13 cellular contexts compared by ENCODE assay signal in genomic region chr7:140358771-140359095, GRCh38. TPM values are rescaled to one million over a fixed set of nuclear protein-coding genes. Genes with fewer than 3 reads are reported as not detected.
DNase-seq lines count a peak whose midpoint lies in the region; ATAC-seq and TF ChIP-seq lines count a peak whose summit lies in the region.
"Had no signal": no experiment of that assay in that cellular context is flagged by ENCODE, and none has a peak within 500 bp of the region (broad histone marks: within the 10 kb centered on the region; RNA-seq: fewer than 3 reads in every experiment).

No MANE protein-coding gene starts in this region.

- intact Hi-C loops in activated T-helper 1 cell treated with anti-CD3 and anti-CD28 coated beads, Interleukin-12 subunit alpha, Interleukin-12 subunit beta, Interleukin-2, Interleukin-4 antibody, amounts not matched to agents 30 ng/mL and 10 ng/mL and 1 ng/mL, durations not matched to agents 14 hours and 24 hours and 36 hours (cut with micrococcal nuclease), result loop anchor here (1.0 to 2.0 kb wide), 4 partner anchors 18 to 120 kb away; partner anchors contain the start of gene MKRN1

- H3K9me3 Mint-ChIP-seq in activated T-helper 1 cell treated with anti-CD3 and anti-CD28 coated beads, Interleukin-12 subunit alpha, Interleukin-12 subunit beta, Interleukin-2, Interleukin-4 antibody, amounts not matched to agents 30 ng/mL and 10 ng/mL and 1 ng/mL, durations not matched to agents 14 hours and 24 hours and 36 hours, result no peaks in the 10 kb centered on the region
- peaks cover 5% of the 10 kb centered on the region for H3K9me3 Mint-ChIP-seq in neural progenitor cell

- DNase-seq in activated T-helper 1 cell treated with anti-CD3 and anti-CD28 coated beads, Interleukin-12 subunit alpha, Interleukin-12 subunit beta, Interleukin-2, Interleukin-4 antibody, amounts not matched to agents 30 ng/mL and 10 ng/mL and 1 ng/mL, durations not matched to agents 14 hours and 24 hours and 36 hours (ENCODE audit: low spot score), result no peak
- DNase-seq in neural progenitor cell (ENCODE audit: low spot score) (no peak), NCI-H1092 treated with DMSO at 0.1 percent for 48 hours (lab: John Stamatoyannopoulos, UW) (no peak), cerebellar cortex (ENCODE audit: low spot score) (no peak), cerebellum (ENCODE audit: low spot score) (no peak), iPS-NIHi7 (ENCODE audit: extremely low spot score) (no peak)
- DNase-seq: esophagus squamous epithelium, occipital lobe had no signal

- no peak for TF ChIP-seq CTCF in neural progenitor cell (IDR thresholded peaks at IDR 0.05)

- H3K4me1 Mint-ChIP-seq in activated T-helper 1 cell treated with anti-CD3 and anti-CD28 coated beads, Interleukin-12 subunit alpha, Interleukin-12 subunit beta, Interleukin-2, Interleukin-4 antibody, amounts not matched to agents 30 ng/mL and 10 ng/mL and 1 ng/mL, durations not matched to agents 14 hours and 24 hours and 36 hours (ENCODE audit: low read depth), result peaks cover 30% of the 10 kb centered on the region
- no peaks in the 10 kb centered on the region for H3K4me1 Mint-ChIP-seq in neural progenitor cell

- peaks cover 3% of the 10 kb centered on the region for H3F3A ChIP-seq in neural progenitor cell (ENCODE audit: low read depth)

- H3K4me2 ChIP-seq in neural progenitor cell, result no peak overlapping the region
- H3K4me2 ChIP-seq: PC-9 had no signal

- H3K27me3 ChIP-seq in neural progenitor cell, result no peaks in the 10 kb centered on the region
- H3K27me3 ChIP-seq: esophagus squamous epithelium had no signal

- peak; percentile 45 for ATAC-seq in GM18498 (IDR thresholded peaks at IDR 0.05; ENCODE audit: unreplicated experiment)
- ATAC-seq in HG03066 (IDR thresholded peaks at IDR 0.05; ENCODE audit: low read depth, unreplicated experiment), result peak; percentile 23
- ATAC-seq: HCT116 had no signal

- peaks cover 44% of the 10 kb centered on the region for H3K36me3 Mint-ChIP-seq in activated T-helper 1 cell treated with anti-CD3 and anti-CD28 coated beads, Interleukin-12 subunit alpha, Interleukin-12 subunit beta, Interleukin-2, Interleukin-4 antibody, amounts not matched to agents 30 ng/mL and 10 ng/mL and 1 ng/mL, durations not matched to agents 14 hours and 24 hours and 36 hours (ENCODE audit: low read depth)
- H3K36me3 Mint-ChIP-seq in neural progenitor cell, result peaks cover 19% of the 10 kb centered on the region

- H3K4me3 Mint-ChIP-seq in activated T-helper 1 cell treated with anti-CD3 and anti-CD28 coated beads, Interleukin-12 subunit alpha, Interleukin-12 subunit beta, Interleukin-2, Interleukin-4 antibody, amounts not matched to agents 30 ng/mL and 10 ng/mL and 1 ng/mL, durations not matched to agents 14 hours and 24 hours and 36 hours, result peak overlapping the region; percentile 63
- no peak overlapping the region for H3K4me3 Mint-ChIP-seq in neural progenitor cell

- H3K9ac ChIP-seq in neural progenitor cell, result no peak overlapping the region

- H4K20me1 ChIP-seq in neural progenitor cell (ENCODE audit: low read depth), result no peaks in the 10 kb centered on the region

- H3K27ac ChIP-seq in neural progenitor cell, result no peak overlapping the region
- H3K27ac ChIP-seq: esophagus squamous epithelium, PC-9 had no signal

- H3K36me3 ChIP-seq in neural progenitor cell, result peaks cover 6% of the 10 kb centered on the region

- no peaks in the 10 kb centered on the region for H3K9me3 ChIP-seq in neural progenitor cell (ENCODE audit: low read depth)
- H3K9me3 ChIP-seq: esophagus squamous epithelium had no signal

- H2AFZ ChIP-seq in neural progenitor cell (replicated peaks), result no peak overlapping the region
- H2AFZ ChIP-seq: PC-9 had no signal

- H3K27ac Mint-ChIP-seq in activated T-helper 1 cell treated with anti-CD3 and anti-CD28 coated beads, Interleukin-12 subunit alpha, Interleukin-12 subunit beta, Interleukin-2, Interleukin-4 antibody, amounts not matched to agents 30 ng/mL and 10 ng/mL and 1 ng/mL, durations not matched to agents 14 hours and 24 hours and 36 hours, result peak overlapping the region; percentile 98
- peak overlapping the region; percentile 76 for H3K27ac Mint-ChIP-seq in neural progenitor cell

- H3K4me3 ChIP-seq in neural progenitor cell, result no peak overlapping the region
- H3K4me3 ChIP-seq: esophagus squamous epithelium, PC-9 had no signal

- H3K4me1 ChIP-seq in neural progenitor cell, result no peaks in the 10 kb centered on the region
- H3K4me1 ChIP-seq: esophagus squamous epithelium had no signal

- H3K79me2 ChIP-seq in neural progenitor cell (ENCODE audit: low read depth), result no peaks in the 10 kb centered on the region

- H3K27me3 Mint-ChIP-seq in activated T-helper 1 cell treated with anti-CD3 and anti-CD28 coated beads, Interleukin-12 subunit alpha, Interleukin-12 subunit beta, Interleukin-2, Interleukin-4 antibody, amounts not matched to agents 30 ng/mL and 10 ng/mL and 1 ng/mL, durations not matched to agents 14 hours and 24 hours and 36 hours (ENCODE audit: insufficient read depth), result no peaks in the 10 kb centered on the region
- no peaks in the 10 kb centered on the region for H3K27me3 Mint-ChIP-seq in neural progenitor cell (ENCODE audit: insufficient read depth, low read depth)

RNA-seq across cellular contexts. Expression of gene SLC37A3, which starts 39.6 kb away (rescaled TPM):
- total RNA-seq in activated T-helper 1 cell treated with anti-CD3 and anti-CD28 coated beads, Interleukin-12 subunit alpha, Interleukin-12 subunit beta, Interleukin-2, Interleukin-4 antibody, amounts not matched to agents 30 ng/mL and 10 ng/mL and 1 ng/mL, durations not matched to agents 14 hours and 24 hours and 36 hours, result 169 and 171 TPM in 2 replicates
- total RNA-seq in neural progenitor cell (ENCODE audit: low replicate concordance) (83.4 and 84.7 TPM in 2 replicates), cerebellum (91.5 TPM)

RNA-seq across cellular contexts. Expression of gene RAB19, which starts 45.1 kb away (rescaled TPM):
- 23.9 and 27.0 TPM in 2 replicates for total RNA-seq in activated T-helper 1 cell treated with anti-CD3 and anti-CD28 coated beads, Interleukin-12 subunit alpha, Interleukin-12 subunit beta, Interleukin-2, Interleukin-4 antibody, amounts not matched to agents 30 ng/mL and 10 ng/mL and 1 ng/mL, durations not matched to agents 14 hours and 24 hours and 36 hours
- total RNA-seq in neural progenitor cell (ENCODE audit: low replicate concordance) (1.1 and 3.1 TPM in 2 replicates), cerebellum (not detected)
- total RNA-seq: Daoy, occipital lobe had no signal
